ENCODE assay signal across 18 cellular contexts in genomic region chr2:144227427-144227826, GRCh38.
"Had no signal": no experiment of that assay in that cellular context is flagged by ENCODE, and none has a peak within 500 bp of the region (broad histone marks: within the 10 kb centered on the region; RNA-seq: fewer than 3 reads in every experiment).

No MANE protein-coding gene starts in this region.

- H3K9me3 ChIP-seq: ovary, right atrium auricular region had no signal

- H3K27me3 ChIP-seq: hepatocyte, ovary, right atrium auricular region had no signal

- ATAC-seq: left colon, left ventricle myocardium superior had no signal

- DNase-seq: effector CD4-positive, alpha-beta T cell; foreskin melanocyte; head of caudate nucleus; kidney; left colon; left ventricle myocardium superior; mesendoderm; naive B cell; ovary; small intestine; stimulated activated CD4-positive, alpha-beta T cell treated with anti-CD3 and anti-CD28 coated beads, Interleukin-12 subunit alpha, Interleukin-12 subunit beta, amount 100 ng/mL, for 4 hours; stimulated activated naive CD4-positive, alpha-beta T cell treated with Interleukin-2 at 50 U/mL for 16 hours; trophoblast cell had no signal

- H3K4me2 ChIP-seq: hepatocyte had no signal

- H3K9me3 Mint-ChIP-seq: neural crest cell had no signal

- H3K36me3 ChIP-seq: ovary, right atrium auricular region had no signal

- H3K4me3 Mint-ChIP-seq: naive B cell, neural crest cell had no signal

- H3K79me2 ChIP-seq: hepatocyte had no signal

- H3K27me3 Mint-ChIP-seq: naive B cell had no signal

- H3K4me1 Mint-ChIP-seq: neural crest cell had no signal

- H2AFZ ChIP-seq: hepatocyte had no signal

- H3K27ac Mint-ChIP-seq: naive B cell had no signal

- H3K27ac ChIP-seq: coronary artery, hepatocyte, ovary, right atrium auricular region had no signal

- H3K4me1 ChIP-seq: right atrium auricular region had no signal

- H3K4me3 ChIP-seq: coronary artery, hepatocyte, lung, ovary, right atrium auricular region had no signal
